14 cellular contexts compared by ENCODE assay signal in genomic region chr17:71699907-71700306, GRCh38.
DNase-seq lines count a peak whose midpoint lies in the region; ATAC-seq, FAIRE-seq and TF ChIP-seq lines count a peak whose summit lies in the region.
"Had no signal": no experiment of that assay in that cellular context is flagged by ENCODE, and none has a peak within 500 bp of the region (broad histone marks: within the 10 kb centered on the region; RNA-seq: fewer than 3 reads in every experiment).

No MANE protein-coding gene starts in this region.

- TF ChIP-seq POLR2A in A549 (IDR thresholded peaks at IDR 0.05; ENCODE audit: low read length), result no peak

- H3K4me3 Mint-ChIP-seq in neural progenitor cell, result no peak overlapping the region
- no peak overlapping the region for H3K4me3 Mint-ChIP-seq in activated naive CD4-positive, alpha-beta T cell treated with anti-CD3 and anti-CD28 coated beads for 36 hours
- H3K4me3 Mint-ChIP-seq: CD14-positive monocyte; CD8-positive, alpha-beta T cell; HFFc6 had no signal

- TF ChIP-seq EP300 in A549 (IDR thresholded peaks at IDR 0.05), result no peak

- H3K79me2 ChIP-seq in neural progenitor cell (ENCODE audit: low read depth), result no peaks in the 10 kb centered on the region

- no peaks in the 10 kb centered on the region for H3K4me1 ChIP-seq in A549
- H3K4me1 ChIP-seq in neural progenitor cell, result no peaks in the 10 kb centered on the region

- FAIRE-seq in A549 (lab: Jason Lieb, UNC), result peak; percentile 36

- H2AFZ ChIP-seq in neural progenitor cell (replicated peaks), result peak overlapping the region; percentile 60

- H3K36me3 Mint-ChIP-seq in neural progenitor cell, result no peaks in the 10 kb centered on the region
- H3K36me3 Mint-ChIP-seq in activated naive CD4-positive, alpha-beta T cell treated with anti-CD3 and anti-CD28 coated beads for 36 hours (ENCODE audit: low read depth), result no peaks in the 10 kb centered on the region
- H3K36me3 Mint-ChIP-seq: CD14-positive monocyte; CD8-positive, alpha-beta T cell had no signal

- H3K4me1 Mint-ChIP-seq in neural progenitor cell, result no peaks in the 10 kb centered on the region
- no peaks in the 10 kb centered on the region for H3K4me1 Mint-ChIP-seq in activated naive CD4-positive, alpha-beta T cell treated with anti-CD3 and anti-CD28 coated beads for 36 hours (ENCODE audit: low read depth)
- H3K4me1 Mint-ChIP-seq: CD14-positive monocyte had no signal

- H3F3A ChIP-seq in neural progenitor cell (ENCODE audit: low read depth), result no peaks in the 10 kb centered on the region

- no peaks in the 10 kb centered on the region for H3K9me3 Mint-ChIP-seq in neural progenitor cell
- H3K9me3 Mint-ChIP-seq in activated naive CD4-positive, alpha-beta T cell treated with anti-CD3 and anti-CD28 coated beads for 36 hours, result peaks cover 13% of the 10 kb centered on the region
- H3K9me3 Mint-ChIP-seq: HFFc6 had no signal

- H3K9me3 ChIP-seq in A549, result no peaks in the 10 kb centered on the region
- no peaks in the 10 kb centered on the region for H3K9me3 ChIP-seq in neural progenitor cell (ENCODE audit: low read depth)

- no peak overlapping the region for H3K27ac ChIP-seq in A549
- H3K27ac ChIP-seq in neural progenitor cell, result no peak overlapping the region
- H3K27ac ChIP-seq: HL-60 had no signal

- no peak overlapping the region for H3K9ac ChIP-seq in neural progenitor cell

- ATAC-seq in A549 (no peak), GM18868 (IDR thresholded peaks at IDR 0.05; ENCODE audit: unreplicated experiment) (no peak)
- ATAC-seq: CD8-positive, alpha-beta T cell had no signal

- TF ChIP-seq RAD21 in A549 (conservative IDR thresholded peaks at IDR 0.05 in 1 of 2, IDR thresholded peaks at IDR 0.05 in 1 of 2), result no peak

- H4K20me1 ChIP-seq in neural progenitor cell (ENCODE audit: low read depth), result no peaks in the 10 kb centered on the region

- H3K4me2 ChIP-seq in A549 (no peak overlapping the region), neural progenitor cell (no peak overlapping the region)

- TF ChIP-seq CTCF in A549 (IDR thresholded peaks at IDR 0.05), result no peak
- no peak for TF ChIP-seq CTCF in neural progenitor cell (IDR thresholded peaks at IDR 0.05)

- CTCF ChIA-PET in A549 (lab: Yijun Ruan, JAX), result no interaction called here
- CTCF ChIA-PET in activated naive CD4-positive, alpha-beta T cell treated with anti-CD3 and anti-CD28 coated beads for 36 hours (lab: Charles Lee), result no interaction called here

- no peak overlapping the region for H3K27ac Mint-ChIP-seq in neural progenitor cell
- H3K27ac Mint-ChIP-seq in activated naive CD4-positive, alpha-beta T cell treated with anti-CD3 and anti-CD28 coated beads for 36 hours, result no peak overlapping the region
- H3K27ac Mint-ChIP-seq: CD14-positive monocyte; CD8-positive, alpha-beta T cell; HFFc6 had no signal

- no peaks in the 10 kb centered on the region for H3K36me3 ChIP-seq in neural progenitor cell

- H3K4me3 ChIP-seq in A549, result no peak overlapping the region
- H3K4me3 ChIP-seq in neural progenitor cell, result no peak overlapping the region

- H3K27me3 Mint-ChIP-seq in neural progenitor cell (ENCODE audit: insufficient read depth, low read depth), result no peaks in the 10 kb centered on the region
- H3K27me3 Mint-ChIP-seq in activated naive CD4-positive, alpha-beta T cell treated with anti-CD3 and anti-CD28 coated beads for 36 hours (ENCODE audit: low read depth), result no peaks in the 10 kb centered on the region

- no peaks in the 10 kb centered on the region for H3K27me3 ChIP-seq in neural progenitor cell

- POLR2A ChIA-PET in A549 (lab: Yijun Ruan, JAX), result no interaction called here

- intact Hi-C loops in activated naive CD4-positive, alpha-beta T cell treated with anti-CD3 and anti-CD28 coated beads for 36 hours (cut with micrococcal nuclease), result no loop called here

- DNase-seq in NCI-H2171 treated with DMSO at 0.1 percent for 48 hours (lab: John Stamatoyannopoulos, UW) (peak; percentile 39), NCI-H2171 (lab: John Stamatoyannopoulos, UW) (no peak), A549 (ENCODE audit: low read depth in 1 of 2, low spot score in 1 of 2) (no peak), amniotic epithelial cell (ENCODE audit: low read depth) (peak; percentile 5), neural progenitor cell (ENCODE audit: low spot score) (no peak)
- no peak for DNase-seq in activated naive CD4-positive, alpha-beta T cell treated with anti-CD3 and anti-CD28 coated beads for 36 hours
- DNase-seq: CD8-positive, alpha-beta T cell; COR-L47; HCEC 1CT; HFFc6; KBM-7 had no signal

TF ChIP-seq in A549, 52 proteins besides CTCF, POLR2A, EP300 and RAD21:
- TF ChIP-seq ELK1 (IDR thresholded peaks at IDR 0.05; ENCODE audit: low read depth, low read length) (no peak), PBX3 (IDR thresholded peaks at IDR 0.05) (no peak), BHLHE40 (IDR thresholded peaks at IDR 0.05; ENCODE audit: low read depth, low read length) (no peak), KDM1A (IDR thresholded peaks at IDR 0.05; ENCODE audit: low read depth) (no peak), HEYL (CRISPR knock-in tag; IDR thresholded peaks at IDR 0.05) (no peak), CBX8 (IDR thresholded peaks at IDR 0.05) (no peak), CHD4 (IDR thresholded peaks at IDR 0.05; ENCODE audit: borderline replicate concordance) (no peak), NPAS2 (CRISPR knock-in tag; IDR thresholded peaks at IDR 0.05; ENCODE audit: borderline replicate concordance) (no peak), FOSB (CRISPR knock-in tag; IDR thresholded peaks at IDR 0.05) (no peak), KDM5A (IDR thresholded peaks at IDR 0.05) (no peak), HOXA7 (CRISPR knock-in tag; IDR thresholded peaks at IDR 0.05) (no peak), TP53 (CRISPR knock-in tag; IDR thresholded peaks at IDR 0.05) (no peak), HES2 (IDR thresholded peaks at IDR 0.05) (no peak), RFX5 (IDR thresholded peaks at IDR 0.05) (no peak), FOXS1 (CRISPR knock-in tag; IDR thresholded peaks at IDR 0.05) (no peak)

Comparison
In these comparisons a context has a peak if more than half of its experiments do, and no peak if none do; other contexts are left out.
1. DNase-seq: peak in NCI-H2171 treated with DMSO at 0.1 percent for 48 hours (single experiment) and amniotic epithelial cell (single experiment); none in NCI-H2171 (single experiment), A549 (0 of 2), neural progenitor cell (single experiment) and activated naive CD4-positive, alpha-beta T cell treated with anti-CD3 and anti-CD28 coated beads for 36 hours (single experiment).